In genomic region chr15:40289140-40289775, GRCh38 we compare ENCODE assay signal across 1 cellular context.
TF ChIP-seq lines count a peak whose summit lies in the region.

No MANE protein-coding gene starts in this region.

TF ChIP-seq in HEK293, 187 proteins besides CTCF, POLR2A, EP300 and RAD21 (continued from another document):
- TF ChIP-seq KLF17 (tag by site-specific recombination; IDR thresholded peaks at IDR 0.05) (no peak), ZNF394 (tag by site-specific recombination; IDR thresholded peaks at IDR 0.05; ENCODE audit: borderline replicate concordance) (peak; percentile 82; the same call in 1 of the 2 replicates)
